Comparison of ENCODE assay signal across 1 cellular context in genomic region chr16:3158498-3159314, GRCh38.
TF ChIP-seq lines count a peak whose summit lies in the region.

No MANE protein-coding gene starts in this region.

TF ChIP-seq in HEK293, 187 proteins besides CTCF, POLR2A, EP300 and RAD21 (continued from another document and continues in another):
- TF ChIP-seq, protein P1, sequence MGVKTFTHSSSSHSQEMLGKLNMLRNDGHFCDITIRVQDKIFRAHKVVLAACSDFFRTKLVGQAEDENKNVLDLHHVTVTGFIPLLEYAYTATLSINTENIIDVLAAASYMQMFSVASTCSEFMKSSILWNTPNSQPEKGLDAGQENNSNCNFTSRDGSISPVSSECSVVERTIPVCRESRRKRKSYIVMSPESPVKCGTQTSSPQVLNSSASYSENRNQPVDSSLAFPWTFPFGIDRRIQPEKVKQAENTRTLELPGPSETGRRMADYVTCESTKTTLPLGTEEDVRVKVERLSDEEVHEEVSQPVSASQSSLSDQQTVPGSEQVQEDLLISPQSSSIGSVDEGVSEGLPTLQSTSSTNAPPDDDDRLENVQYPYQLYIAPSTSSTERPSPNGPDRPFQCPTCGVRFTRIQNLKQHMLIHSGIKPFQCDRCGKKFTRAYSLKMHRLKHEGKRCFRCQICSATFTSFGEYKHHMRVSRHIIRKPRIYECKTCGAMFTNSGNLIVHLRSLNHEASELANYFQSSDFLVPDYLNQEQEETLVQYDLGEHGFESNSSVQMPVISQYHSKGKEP (tag by site-specific recombination; IDR thresholded peaks at IDR 0.05): peak; percentile 60; the same call in 1 of the 2 replicates
- TF ChIP-seq MYNN (tag by site-specific recombination; IDR thresholded peaks at IDR 0.05; ENCODE audit: borderline replicate concordance) (no peak), PRDM10 (tag by site-specific recombination; IDR thresholded peaks at IDR 0.05) (peak; percentile 81; the same call in 1 of the 2 replicates), ZBTB20 (tag by site-specific recombination; IDR thresholded peaks at IDR 0.05) (peak; percentile 86), ZIC2 (tag by site-specific recombination; IDR thresholded peaks at IDR 0.05) (peak; percentile 47; the same call in 1 of the 2 replicates), ZNF280D (tag by site-specific recombination; IDR thresholded peaks at IDR 0.05) (no peak), GLIS2 (tag by site-specific recombination; IDR thresholded peaks at IDR 0.05) (peak; percentile 89), ZNF2 (tag by site-specific recombination; IDR thresholded peaks at IDR 0.05) (peak; percentile 69), ZNF561 (tag by site-specific recombination; IDR thresholded peaks at IDR 0.05; ENCODE audit: borderline replicate concordance) (peak; percentile 78), ZSCAN5A (tag by site-specific recombination; IDR thresholded peaks at IDR 0.05) (peak; percentile 58; the same call in 1 of the 2 replicates), PATZ1 (tag by site-specific recombination; IDR thresholded peaks at IDR 0.05) (peak; percentile 99), ZNF530 (tag by site-specific recombination; IDR thresholded peaks at IDR 0.05; ENCODE audit: low read depth) (peak; percentile 96), ZFP37 (tag by site-specific recombination; IDR thresholded peaks at IDR 0.05) (0 out of 2 replicates have a peak, but pooled peaks have one; percentile 47), ZSCAN4 (tag by site-specific recombination; IDR thresholded peaks at IDR 0.05) (peak; percentile 17; the same call in 1 of the 2 replicates), ZNF580 (tag by site-specific recombination; IDR thresholded peaks at IDR 0.05) (peak; percentile 86), EGR2 (tag by site-specific recombination; IDR thresholded peaks at IDR 0.05; ENCODE audit: low read depth) (peak; percentile 64; the same call in 1 of the 2 replicates), ZBTB17 (tag by site-specific recombination; IDR thresholded peaks at IDR 0.05) (peak; percentile 94), IKZF3 (tag by site-specific recombination; IDR thresholded peaks at IDR 0.05) (peak; percentile 88), ZBTB6 (tag by site-specific recombination; IDR thresholded peaks at IDR 0.05) (peak; percentile 89), ZNF629 (tag by site-specific recombination; IDR thresholded peaks at IDR 0.05) (peak; percentile 96), ZNF184 (tag by site-specific recombination; IDR thresholded peaks at IDR 0.05) (peak; percentile 80), ZNF677 (tag by site-specific recombination; IDR thresholded peaks at IDR 0.05) (no peak), BCL11B (tag by site-specific recombination; IDR thresholded peaks at IDR 0.05; ENCODE audit: low read depth) (peak; percentile 88), ZNF10 (tag by site-specific recombination; IDR thresholded peaks at IDR 0.05) (peak; percentile 64; the same call in 1 of the 2 replicates), YY2 (tag by site-specific recombination; IDR thresholded peaks at IDR 0.05) (peak; percentile 19; the same call in 1 of the 2 replicates), ZBTB21 (tag by site-specific recombination; IDR thresholded peaks at IDR 0.05) (peak; percentile 94), ZNF354C (tag by site-specific recombination; IDR thresholded peaks at IDR 0.05; ENCODE audit: borderline replicate concordance, low read depth) (no peak), ZNF660 (tag by site-specific recombination; IDR thresholded peaks at IDR 0.05) (peak; percentile 94), KLF10 (tag by site-specific recombination; IDR thresholded peaks at IDR 0.05) (peak; percentile 95)
- TF ChIP-seq, protein P2, sequence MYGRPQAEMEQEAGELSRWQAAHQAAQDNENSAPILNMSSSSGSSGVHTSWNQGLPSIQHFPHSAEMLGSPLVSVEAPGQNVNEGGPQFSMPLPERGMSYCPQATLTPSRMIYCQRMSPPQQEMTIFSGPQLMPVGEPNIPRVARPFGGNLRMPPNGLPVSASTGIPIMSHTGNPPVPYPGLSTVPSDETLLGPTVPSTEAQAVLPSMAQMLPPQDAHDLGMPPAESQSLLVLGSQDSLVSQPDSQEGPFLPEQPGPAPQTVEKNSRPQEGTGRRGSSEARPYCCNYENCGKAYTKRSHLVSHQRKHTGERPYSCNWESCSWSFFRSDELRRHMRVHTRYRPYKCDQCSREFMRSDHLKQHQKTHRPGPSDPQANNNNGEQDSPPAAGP (tag by site-specific recombination; IDR thresholded peaks at IDR 0.05): peak; percentile 94
- TF ChIP-seq, protein P3, sequence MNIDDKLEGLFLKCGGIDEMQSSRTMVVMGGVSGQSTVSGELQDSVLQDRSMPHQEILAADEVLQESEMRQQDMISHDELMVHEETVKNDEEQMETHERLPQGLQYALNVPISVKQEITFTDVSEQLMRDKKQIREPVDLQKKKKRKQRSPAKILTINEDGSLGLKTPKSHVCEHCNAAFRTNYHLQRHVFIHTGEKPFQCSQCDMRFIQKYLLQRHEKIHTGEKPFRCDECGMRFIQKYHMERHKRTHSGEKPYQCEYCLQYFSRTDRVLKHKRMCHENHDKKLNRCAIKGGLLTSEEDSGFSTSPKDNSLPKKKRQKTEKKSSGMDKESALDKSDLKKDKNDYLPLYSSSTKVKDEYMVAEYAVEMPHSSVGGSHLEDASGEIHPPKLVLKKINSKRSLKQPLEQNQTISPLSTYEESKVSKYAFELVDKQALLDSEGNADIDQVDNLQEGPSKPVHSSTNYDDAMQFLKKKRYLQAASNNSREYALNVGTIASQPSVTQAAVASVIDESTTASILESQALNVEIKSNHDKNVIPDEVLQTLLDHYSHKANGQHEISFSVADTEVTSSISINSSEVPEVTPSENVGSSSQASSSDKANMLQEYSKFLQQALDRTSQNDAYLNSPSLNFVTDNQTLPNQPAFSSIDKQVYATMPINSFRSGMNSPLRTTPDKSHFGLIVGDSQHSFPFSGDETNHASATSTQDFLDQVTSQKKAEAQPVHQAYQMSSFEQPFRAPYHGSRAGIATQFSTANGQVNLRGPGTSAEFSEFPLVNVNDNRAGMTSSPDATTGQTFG (tag by site-specific recombination; IDR thresholded peaks at IDR 0.05; ENCODE audit: borderline replicate concordance): no peak
- TF ChIP-seq, protein P4, sequence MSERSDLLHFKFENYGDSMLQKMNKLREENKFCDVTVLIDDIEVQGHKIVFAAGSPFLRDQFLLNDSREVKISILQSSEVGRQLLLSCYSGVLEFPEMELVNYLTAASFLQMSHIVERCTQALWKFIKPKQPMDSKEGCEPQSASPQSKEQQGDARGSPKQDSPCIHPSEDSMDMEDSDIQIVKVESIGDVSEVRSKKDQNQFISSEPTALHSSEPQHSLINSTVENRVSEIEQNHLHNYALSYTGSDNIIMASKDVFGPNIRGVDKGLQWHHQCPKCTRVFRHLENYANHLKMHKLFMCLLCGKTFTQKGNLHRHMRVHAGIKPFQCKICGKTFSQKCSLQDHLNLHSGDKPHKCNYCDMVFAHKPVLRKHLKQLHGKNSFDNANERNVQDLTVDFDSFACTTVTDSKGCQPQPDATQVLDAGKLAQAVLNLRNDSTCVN (tag by site-specific recombination; optimal IDR thresholded peaks at IDR 0.05): peak; percentile 68
